In the genomic region with DNA sequence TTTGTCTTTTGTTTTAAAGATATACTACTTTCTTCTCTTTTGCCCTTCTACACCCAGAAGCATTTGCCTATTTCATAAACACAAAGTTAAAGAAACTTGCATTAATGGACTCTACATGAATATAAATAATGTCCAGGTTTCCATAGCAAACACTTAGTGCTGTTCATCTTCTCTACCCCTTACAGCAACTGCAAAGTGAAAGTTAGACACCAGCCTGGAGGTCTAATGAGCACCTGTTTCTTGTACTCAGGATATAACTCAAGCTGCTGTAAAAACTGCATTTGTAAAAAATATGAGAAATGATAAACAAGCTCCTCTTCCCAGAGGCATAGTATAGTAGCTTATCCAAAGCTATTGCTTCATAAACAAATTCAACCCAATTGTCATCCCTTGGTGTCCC, we compare ENCODE assay signal across 11 cellular contexts.
"Had no signal": no experiment of that assay in that cellular context is flagged by ENCODE, and none has a peak within 500 bp of the region (broad histone marks: within the 10 kb centered on the region; RNA-seq: fewer than 3 reads in every experiment).

No MANE protein-coding gene starts in this region.

- H3K4me2 ChIP-seq: GM23338 had no signal

- H3K27ac Mint-ChIP-seq: GM23338, H9, HFFc6 had no signal

- DNase-seq: GM23248, GOT3, H7, H9, HCEC 1CT, HFFc6 had no signal

- H3K4me1 Mint-ChIP-seq: GM23338, H9 had no signal

- FAIRE-seq: H1, H54 had no signal

- ATAC-seq: GM23338, HCT116 had no signal

- H3K4me3 Mint-ChIP-seq: GM23338, H9, HFFc6 had no signal

- H3K4me3 ChIP-seq: GM23248, GM23338, HAP-1 had no signal

- H3K27ac ChIP-seq: GM23248 had no signal

- H2AFZ ChIP-seq: GM23248, GM23338 had no signal

- H3K9me3 Mint-ChIP-seq: HFFc6 had no signal

- H3K36me3 ChIP-seq: HAP-1 had no signal

- H3K9ac ChIP-seq: GM23248 had no signal
